14 cellular contexts compared by ENCODE assay signal in the genomic region with DNA sequence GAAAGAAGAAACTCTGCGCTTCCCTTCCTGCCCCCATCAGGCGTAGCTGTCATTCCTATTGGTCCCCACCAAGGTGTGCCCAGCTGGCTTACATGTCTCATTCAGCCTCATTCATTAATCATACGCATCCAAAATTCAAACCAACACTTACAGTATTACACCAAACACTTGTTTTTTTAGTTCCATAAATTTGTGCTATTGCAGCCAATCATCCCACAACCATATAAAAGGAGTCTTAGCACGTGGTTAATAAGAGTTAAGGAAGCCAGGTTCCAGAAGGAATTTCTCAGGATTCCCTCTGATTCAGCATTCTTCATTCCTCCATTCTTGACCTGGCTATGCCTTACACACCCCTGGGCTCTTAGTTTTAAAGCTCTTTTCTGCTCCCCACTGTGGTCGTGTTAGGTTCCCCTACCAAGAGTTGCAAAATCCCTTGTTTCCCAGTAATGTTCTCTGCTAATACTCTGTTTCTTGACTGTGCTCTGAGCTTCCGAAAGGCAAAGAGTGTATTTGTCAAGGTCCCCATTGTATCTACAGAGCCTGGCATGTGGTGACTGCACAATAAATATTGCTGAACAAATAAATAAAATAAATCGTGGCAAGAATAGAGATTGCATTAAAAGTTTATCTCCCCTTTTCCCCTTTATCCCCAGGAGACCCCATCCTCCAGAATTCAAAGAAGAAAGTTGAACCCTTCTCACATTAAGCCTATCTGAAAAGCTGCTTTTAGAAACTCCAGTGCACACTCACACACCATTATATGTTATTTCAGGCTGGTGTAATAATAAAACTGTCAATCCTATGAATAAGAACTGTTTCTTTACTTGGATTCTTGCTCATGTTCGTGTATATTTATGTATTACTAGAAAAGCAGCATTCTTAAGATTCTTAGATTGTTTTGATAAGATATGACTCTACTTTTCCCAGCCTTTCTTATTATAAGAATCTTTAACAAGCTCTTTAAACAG.
DNase-seq lines count a peak whose midpoint lies in the region; ATAC-seq and TF ChIP-seq lines count a peak whose summit lies in the region.
"Had no signal": no experiment of that assay in that cellular context is flagged by ENCODE, and none has a peak within 500 bp of the region (broad histone marks: within the 10 kb centered on the region; RNA-seq: fewer than 3 reads in every experiment).

No MANE protein-coding gene starts in this region.

- peaks cover 4% of the 10 kb centered on the region for H3K4me1 ChIP-seq in Panc1 (ENCODE audit: control insufficient read depth, insufficient read depth, low read length)
- H3K4me1 ChIP-seq: esophagus squamous epithelium had no signal

- TF ChIP-seq CTCF in Panc1 (IDR thresholded peaks at IDR 0.05) (no peak), epithelial cell of esophagus (IDR thresholded peaks at IDR 0.05; ENCODE audit: insufficient read depth, low read depth, low read length, missing control alignments) (no peak)

- ATAC-seq in Panc1 (peak; percentile 75), HG03159 (IDR thresholded peaks at IDR 0.05; ENCODE audit: unreplicated experiment) (no peak)

- H3K27me3 ChIP-seq in Panc1 (ENCODE audit: control insufficient read depth, insufficient read depth, low read length): no peaks in the 10 kb centered on the region
- H3K27me3 ChIP-seq: esophagus squamous epithelium had no signal

- POLR2A ChIA-PET in Panc1 (lab: Charles Lee): no interaction called here

- H3K27ac ChIP-seq in Panc1 (ENCODE audit: low read length): peak overlapping the region; percentile 2; the same call in 1 of the 2 replicates
- H3K27ac ChIP-seq: esophagus squamous epithelium had no signal

- no TSS peak for BruUV-seq in Panc1 (replicated peaks; lab: Mats Ljungman, UMichigan)

- H3K4me3 ChIP-seq in Panc1 (ENCODE audit: low read depth in 2 of 2, low read length in 2 of 2) (no peak overlapping the region), epithelial cell of esophagus (ENCODE audit: low read length) (no peak overlapping the region)
- H3K4me3 ChIP-seq: esophagus squamous epithelium, lung, skin epidermis had no signal

- DNase-seq in EH (ENCODE audit: low read depth) (peak; percentile 92), Panc1 (ENCODE audit: low read depth, low spot score) (peak; percentile 76), epithelial cell of esophagus (ENCODE audit: low read depth) (peak; percentile 79), non-pigmented ciliary epithelial cell (ENCODE audit: low read depth) (peak; percentile 65), nucleus accumbens (lab: John Stamatoyannopoulos, UW) (no peak), head of caudate nucleus (no peak)
- DNase-seq in stimulated activated CD4-positive, alpha-beta T cell treated with anti-CD3 and anti-CD28 coated beads, Interleukin-4, amount 100 ng/mL, for 1 hour: no peak
- DNase-seq: anterior cingulate cortex; esophagus squamous epithelium; NCI-H510A treated with DMSO at 0.1 percent for 48 hours; stimulated activated CD8-positive, alpha-beta memory T cell treated with anti-CD3 and anti-CD28 coated beads, Interleukin-4, amount 100 ng/mL, for 48 hours had no signal

- in situ Hi-C loops in Panc1 (cut with HindIII; ENCODE audit: low pct_unique_long_range_greater_than_20kb, low sequenced_read_pairs): no loop called here

- CTCF ChIA-PET in Panc1 (lab: Charles Lee): no interaction called here

- H3K36me3 ChIP-seq in Panc1 (ENCODE audit: control insufficient read depth, insufficient read depth, low read length): no peaks in the 10 kb centered on the region
- H3K36me3 ChIP-seq: esophagus squamous epithelium had no signal

- H3K9me3 ChIP-seq in Panc1 (ENCODE audit: control insufficient read depth, insufficient read depth, low read depth, low read length): peaks cover 7% of the 10 kb centered on the region; the same call in 1 of the 2 replicates
- H3K9me3 ChIP-seq: esophagus squamous epithelium had no signal

- intact Hi-C loops in Panc1 (cut with micrococcal nuclease; ENCODE audit: unreplicated experiment): no loop called here
- intact Hi-C loops in head of caudate nucleus (cut with DNase I): no loop called here

Comparison
In these comparisons a context has a peak if more than half of its experiments do, and no peak if none do; other contexts are left out.
1. DNase-seq: peak in EH (single experiment), Panc1 (single experiment), epithelial cell of esophagus (single experiment) and non-pigmented ciliary epithelial cell (single experiment); none in nucleus accumbens (0 of 56), head of caudate nucleus (0 of 42) and stimulated activated CD4-positive, alpha-beta T cell treated with anti-CD3 and anti-CD28 coated beads, Interleukin-4, amount 100 ng/mL, for 1 hour (single experiment).